Comparison of ENCODE assay signal across 1 cellular context in the genomic region with DNA sequence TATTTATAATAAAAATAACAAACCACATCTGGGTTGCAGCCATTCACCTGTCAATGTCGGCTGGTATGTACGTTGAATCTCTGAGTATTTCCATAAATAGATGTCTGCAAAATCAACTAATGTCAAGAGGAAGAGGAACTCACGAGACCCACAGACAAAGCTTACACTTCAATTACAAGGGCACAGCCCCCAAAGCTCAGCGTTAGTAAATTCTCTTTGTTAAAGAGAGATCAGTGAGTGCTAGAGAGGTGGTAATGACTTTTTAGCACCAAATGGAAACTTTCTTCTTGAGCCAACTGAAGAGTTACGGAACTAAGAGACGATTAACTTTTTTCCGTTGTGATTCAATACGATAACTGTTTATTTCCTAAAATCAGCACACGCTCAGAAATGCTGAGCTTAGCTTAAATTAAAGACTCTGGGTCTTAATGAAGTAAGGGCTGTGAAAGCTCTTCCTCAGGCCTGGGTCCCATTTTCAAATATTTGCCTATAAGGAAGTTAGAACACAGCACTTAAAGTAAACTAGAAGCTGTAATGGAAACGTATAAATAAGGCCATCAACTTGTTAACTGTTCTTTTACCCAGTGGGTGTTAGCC.
TF ChIP-seq lines count a peak whose summit lies in the region.

No MANE protein-coding gene starts in this region.

TF ChIP-seq in GM12878, 131 proteins besides CTCF, POLR2A, EP300 and RAD21:
- no peak for TF ChIP-seq ASH2L (IDR thresholded peaks at IDR 0.05; ENCODE audit: borderline replicate concordance, low read depth)
- TF ChIP-seq, protein P1, sequence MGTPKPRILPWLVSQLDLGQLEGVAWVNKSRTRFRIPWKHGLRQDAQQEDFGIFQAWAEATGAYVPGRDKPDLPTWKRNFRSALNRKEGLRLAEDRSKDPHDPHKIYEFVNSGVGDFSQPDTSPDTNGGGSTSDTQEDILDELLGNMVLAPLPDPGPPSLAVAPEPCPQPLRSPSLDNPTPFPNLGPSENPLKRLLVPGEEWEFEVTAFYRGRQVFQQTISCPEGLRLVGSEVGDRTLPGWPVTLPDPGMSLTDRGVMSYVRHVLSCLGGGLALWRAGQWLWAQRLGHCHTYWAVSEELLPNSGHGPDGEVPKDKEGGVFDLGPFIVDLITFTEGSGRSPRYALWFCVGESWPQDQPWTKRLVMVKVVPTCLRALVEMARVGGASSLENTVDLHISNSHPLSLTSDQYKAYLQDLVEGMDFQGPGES (IDR thresholded peaks at IDR 0.05), result no peak
- no peak for TF ChIP-seq ZBED1 (IDR thresholded peaks at IDR 0.05; ENCODE audit: borderline replicate concordance)
- TF ChIP-seq CHD1 (IDR thresholded peaks at IDR 0.05; ENCODE audit: low read depth, low read length), result no peak
- TF ChIP-seq MYB (IDR thresholded peaks at IDR 0.05; ENCODE audit: borderline replicate concordance, low read depth, low read length), result no peak
- TF ChIP-seq, protein P2, sequence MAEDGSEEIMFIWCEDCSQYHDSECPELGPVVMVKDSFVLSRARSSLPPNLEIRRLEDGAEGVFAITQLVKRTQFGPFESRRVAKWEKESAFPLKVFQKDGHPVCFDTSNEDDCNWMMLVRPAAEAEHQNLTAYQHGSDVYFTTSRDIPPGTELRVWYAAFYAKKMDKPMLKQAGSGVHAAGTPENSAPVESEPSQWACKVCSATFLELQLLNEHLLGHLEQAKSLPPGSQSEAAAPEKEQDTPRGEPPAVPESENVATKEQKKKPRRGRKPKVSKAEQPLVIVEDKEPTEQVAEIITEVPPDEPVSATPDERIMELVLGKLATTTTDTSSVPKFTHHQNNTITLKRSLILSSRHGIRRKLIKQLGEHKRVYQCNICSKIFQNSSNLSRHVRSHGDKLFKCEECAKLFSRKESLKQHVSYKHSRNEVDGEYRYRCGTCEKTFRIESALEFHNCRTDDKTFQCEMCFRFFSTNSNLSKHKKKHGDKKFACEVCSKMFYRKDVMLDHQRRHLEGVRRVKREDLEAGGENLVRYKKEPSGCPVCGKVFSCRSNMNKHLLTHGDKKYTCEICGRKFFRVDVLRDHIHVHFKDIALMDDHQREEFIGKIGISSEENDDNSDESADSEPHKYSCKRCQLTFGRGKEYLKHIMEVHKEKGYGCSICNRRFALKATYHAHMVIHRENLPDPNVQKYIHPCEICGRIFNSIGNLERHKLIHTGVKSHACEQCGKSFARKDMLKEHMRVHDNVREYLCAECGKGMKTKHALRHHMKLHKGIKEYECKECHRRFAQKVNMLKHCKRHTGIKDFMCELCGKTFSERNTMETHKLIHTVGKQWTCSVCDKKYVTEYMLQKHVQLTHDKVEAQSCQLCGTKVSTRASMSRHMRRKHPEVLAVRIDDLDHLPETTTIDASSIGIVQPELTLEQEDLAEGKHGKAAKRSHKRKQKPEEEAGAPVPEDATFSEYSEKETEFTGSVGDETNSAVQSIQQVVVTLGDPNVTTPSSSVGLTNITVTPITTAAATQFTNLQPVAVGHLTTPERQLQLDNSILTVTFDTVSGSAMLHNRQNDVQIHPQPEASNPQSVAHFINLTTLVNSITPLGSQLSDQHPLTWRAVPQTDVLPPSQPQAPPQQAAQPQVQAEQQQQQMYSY (CRISPR knock-in tag; IDR thresholded peaks at IDR 0.05), result no peak
- no peak for TF ChIP-seq KAT2A (conservative IDR thresholded peaks at IDR 0.05; ENCODE audit: control insufficient read depth, low read depth, low read length)
- no peak for TF ChIP-seq RFX5 (IDR thresholded peaks at IDR 0.05; ENCODE audit: low read depth, low read length)
- TF ChIP-seq MTA3 (IDR thresholded peaks at IDR 0.05; ENCODE audit: borderline replicate concordance, low read length), result 0 out of 2 replicates have a peak, but pooled peaks have one; percentile 38
- TF ChIP-seq ETV6 (conservative IDR thresholded peaks at IDR 0.05 in 1 of 2, IDR thresholded peaks at IDR 0.05 in 1 of 2; ENCODE audit: borderline replicate concordance in 1 of 2, low read depth in 1 of 2), result 0 out of 4 replicates have a peak, but pooled peaks of 1 of the 2 experiments have one; percentile 28
- TF ChIP-seq PAX8 (IDR thresholded peaks at IDR 0.05), result no peak
- TF ChIP-seq, protein P3, sequence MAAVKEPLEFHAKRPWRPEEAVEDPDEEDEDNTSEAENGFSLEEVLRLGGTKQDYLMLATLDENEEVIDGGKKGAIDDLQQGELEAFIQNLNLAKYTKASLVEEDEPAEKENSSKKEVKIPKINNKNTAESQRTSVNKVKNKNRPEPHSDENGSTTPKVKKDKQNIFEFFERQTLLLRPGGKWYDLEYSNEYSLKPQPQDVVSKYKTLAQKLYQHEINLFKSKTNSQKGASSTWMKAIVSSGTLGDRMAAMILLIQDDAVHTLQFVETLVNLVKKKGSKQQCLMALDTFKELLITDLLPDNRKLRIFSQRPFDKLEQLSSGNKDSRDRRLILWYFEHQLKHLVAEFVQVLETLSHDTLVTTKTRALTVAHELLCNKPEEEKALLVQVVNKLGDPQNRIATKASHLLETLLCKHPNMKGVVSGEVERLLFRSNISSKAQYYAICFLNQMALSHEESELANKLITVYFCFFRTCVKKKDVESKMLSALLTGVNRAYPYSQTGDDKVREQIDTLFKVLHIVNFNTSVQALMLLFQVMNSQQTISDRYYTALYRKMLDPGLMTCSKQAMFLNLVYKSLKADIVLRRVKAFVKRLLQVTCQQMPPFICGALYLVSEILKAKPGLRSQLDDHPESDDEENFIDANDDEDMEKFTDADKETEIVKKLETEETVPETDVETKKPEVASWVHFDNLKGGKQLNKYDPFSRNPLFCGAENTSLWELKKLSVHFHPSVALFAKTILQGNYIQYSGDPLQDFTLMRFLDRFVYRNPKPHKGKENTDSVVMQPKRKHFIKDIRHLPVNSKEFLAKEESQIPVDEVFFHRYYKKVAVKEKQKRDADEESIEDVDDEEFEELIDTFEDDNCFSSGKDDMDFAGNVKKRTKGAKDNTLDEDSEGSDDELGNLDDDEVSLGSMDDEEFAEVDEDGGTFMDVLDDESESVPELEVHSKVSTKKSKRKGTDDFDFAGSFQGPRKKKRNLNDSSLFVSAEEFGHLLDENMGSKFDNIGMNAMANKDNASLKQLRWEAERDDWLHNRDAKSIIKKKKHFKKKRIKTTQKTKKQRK (IDR thresholded peaks at IDR 0.05; ENCODE audit: low read depth, low read length), result no peak
- TF ChIP-seq MEF2A (IDR thresholded peaks at IDR 0.05; ENCODE audit: insufficient read depth, low read depth, low read length), result 0 out of 2 replicates have a peak, but pooled peaks have one; percentile 18
- TF ChIP-seq, protein P4, sequence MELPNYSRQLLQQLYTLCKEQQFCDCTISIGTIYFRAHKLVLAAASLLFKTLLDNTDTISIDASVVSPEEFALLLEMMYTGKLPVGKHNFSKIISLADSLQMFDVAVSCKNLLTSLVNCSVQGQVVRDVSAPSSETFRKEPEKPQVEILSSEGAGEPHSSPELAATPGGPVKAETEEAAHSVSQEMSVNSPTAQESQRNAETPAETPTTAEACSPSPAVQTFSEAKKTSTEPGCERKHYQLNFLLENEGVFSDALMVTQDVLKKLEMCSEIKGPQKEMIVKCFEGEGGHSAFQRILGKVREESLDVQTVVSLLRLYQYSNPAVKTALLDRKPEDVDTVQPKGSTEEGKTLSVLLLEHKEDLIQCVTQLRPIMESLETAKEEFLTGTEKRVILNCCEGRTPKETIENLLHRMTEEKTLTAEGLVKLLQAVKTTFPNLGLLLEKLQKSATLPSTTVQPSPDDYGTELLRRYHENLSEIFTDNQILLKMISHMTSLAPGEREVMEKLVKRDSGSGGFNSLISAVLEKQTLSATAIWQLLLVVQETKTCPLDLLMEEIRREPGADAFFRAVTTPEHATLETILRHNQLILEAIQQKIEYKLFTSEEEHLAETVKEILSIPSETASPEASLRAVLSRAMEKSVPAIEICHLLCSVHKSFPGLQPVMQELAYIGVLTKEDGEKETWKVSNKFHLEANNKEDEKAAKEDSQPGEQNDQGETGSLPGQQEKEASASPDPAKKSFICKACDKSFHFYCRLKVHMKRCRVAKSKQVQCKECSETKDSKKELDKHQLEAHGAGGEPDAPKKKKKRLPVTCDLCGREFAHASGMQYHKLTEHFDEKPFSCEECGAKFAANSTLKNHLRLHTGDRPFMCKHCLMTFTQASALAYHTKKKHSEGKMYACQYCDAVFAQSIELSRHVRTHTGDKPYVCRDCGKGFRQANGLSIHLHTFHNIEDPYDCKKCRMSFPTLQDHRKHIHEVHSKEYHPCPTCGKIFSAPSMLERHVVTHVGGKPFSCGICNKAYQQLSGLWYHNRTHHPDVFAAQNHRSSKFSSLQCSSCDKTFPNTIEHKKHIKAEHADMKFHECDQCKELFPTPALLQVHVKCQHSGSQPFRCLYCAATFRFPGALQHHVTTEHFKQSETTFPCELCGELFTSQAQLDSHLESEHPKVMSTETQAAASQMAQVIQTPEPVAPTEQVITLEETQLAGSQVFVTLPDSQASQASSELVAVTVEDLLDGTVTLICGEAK (IDR thresholded peaks at IDR 0.05; ENCODE audit: borderline replicate concordance), result no peak
- no peak for TF ChIP-seq HDAC6 (IDR thresholded peaks at IDR 0.05; ENCODE audit: unreplicated experiment)
- TF ChIP-seq TCF12 (IDR thresholded peaks at IDR 0.05; ENCODE audit: low read depth, low read length), result no peak
- TF ChIP-seq BHLHE40 (IDR thresholded peaks at IDR 0.05; ENCODE audit: borderline replicate concordance in 1 of 2, low read depth in 2 of 2, low read length in 1 of 2), result peak; percentile 69 to 82; a peak in 3 of 4 replicates
- TF ChIP-seq SPI1 (IDR thresholded peaks at IDR 0.05; ENCODE audit: borderline replicate concordance, insufficient read depth, low read depth, low read length), result peak; percentile 10; the same call in 1 of the 2 replicates
- no peak for TF ChIP-seq TARDBP (IDR thresholded peaks at IDR 0.05; ENCODE audit: borderline replicate concordance)
- TF ChIP-seq, protein P5, sequence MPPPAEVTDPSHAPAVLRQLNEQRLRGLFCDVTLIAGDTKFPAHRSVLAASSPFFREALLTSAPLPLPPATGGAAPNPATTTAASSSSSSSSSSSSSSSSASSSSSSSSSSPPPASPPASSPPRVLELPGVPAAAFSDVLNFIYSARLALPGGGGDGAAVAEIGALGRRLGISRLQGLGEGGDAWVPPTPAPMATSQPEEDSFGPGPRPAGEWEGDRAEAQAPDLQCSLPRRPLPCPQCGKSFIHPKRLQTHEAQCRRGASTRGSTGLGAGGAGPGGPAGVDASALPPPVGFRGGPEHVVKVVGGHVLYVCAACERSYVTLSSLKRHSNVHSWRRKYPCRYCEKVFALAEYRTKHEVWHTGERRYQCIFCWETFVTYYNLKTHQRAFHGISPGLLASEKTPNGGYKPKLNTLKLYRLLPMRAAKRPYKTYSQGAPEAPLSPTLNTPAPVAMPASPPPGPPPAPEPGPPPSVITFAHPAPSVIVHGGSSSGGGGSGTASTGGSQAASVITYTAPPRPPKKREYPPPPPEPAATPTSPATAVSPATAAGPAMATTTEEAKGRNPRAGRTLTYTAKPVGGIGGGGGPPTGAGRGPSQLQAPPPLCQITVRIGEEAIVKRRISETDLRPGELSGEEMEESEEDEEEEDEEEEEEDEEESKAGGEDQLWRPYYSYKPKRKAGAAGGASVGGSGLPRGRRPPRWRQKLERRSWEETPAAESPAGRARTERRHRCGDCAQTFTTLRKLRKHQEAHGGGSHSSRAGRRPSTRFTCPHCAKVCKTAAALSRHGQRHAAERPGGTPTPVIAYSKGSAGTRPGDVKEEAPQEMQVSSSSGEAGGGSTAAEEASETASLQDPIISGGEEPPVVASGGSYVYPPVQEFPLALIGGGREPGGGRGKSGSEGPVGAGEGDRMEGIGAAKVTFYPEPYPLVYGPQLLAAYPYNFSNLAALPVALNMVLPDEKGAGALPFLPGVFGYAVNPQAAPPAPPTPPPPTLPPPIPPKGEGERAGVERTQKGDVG (CRISPR knock-in tag; IDR thresholded peaks at IDR 0.05), result no peak
- no peak for TF ChIP-seq WRNIP1 (IDR thresholded peaks at IDR 0.05; ENCODE audit: borderline replicate concordance, low read depth, low read length)
TF ChIP-seq in GM12878: peak in this region for 5.
